Comparison of ENCODE assay signal across 9 cellular contexts in genomic region chr15:40941078-40941527, GRCh38. TPM values are rescaled to one million over a fixed set of nuclear protein-coding genes. Genes with fewer than 3 reads are reported as not detected.
A peak's percentile ranks its signal among the peaks of the same experiment; 100 is the strongest.
DNase-seq lines count a peak whose midpoint lies in the region; ATAC-seq and TF ChIP-seq lines count a peak whose summit lies in the region.
"Had no signal": no experiment of that assay in that cellular context is flagged by ENCODE, and none has a peak within 500 bp of the region (broad histone marks: within the 10 kb centered on the region; RNA-seq: fewer than 3 reads in every experiment).

No MANE protein-coding gene starts in this region.

- H3K27ac ChIP-seq in iPS-18a (ENCODE audit: low read length), result no peak overlapping the region
- H3K27ac ChIP-seq in substantia nigra (ENCODE audit: low read depth, low read length, poor library complexity, severe bottlenecking), result peak overlapping the region; percentile 45

- CTCF ChIA-PET in activated CD4-positive, alpha-beta T cell treated with anti-CD3 and anti-CD28 coated beads for 36 hours (lab: Charles Lee), result interaction anchor here (0.6 to 5.2 kb wide), 28 partner anchors 11 to 289 kb away, joined by 3 to 66 read pairs (median 4); partner anchors contain the start of genes CHAC1, DLL4 and VPS18
- CTCF ChIA-PET in activated CD8-positive, alpha-beta T cell treated with anti-CD3 and anti-CD28 coated beads, Interleukin-2, amount 10 ng/mL, durations not matched to agents 7 days and 5 days (lab: Charles Lee), result interaction anchor here (0.7 to 5.2 kb wide), 32 partner anchors 12 to 525 kb away, joined by 3 to 97 read pairs (median 4); partner anchors contain the start of genes CHAC1, CHP1, DLL4 and EXD1

- no peaks in the 10 kb centered on the region for H3K9me3 Mint-ChIP-seq in activated CD4-positive, alpha-beta T cell treated with anti-CD3 and anti-CD28 coated beads for 36 hours (ENCODE audit: low read depth)
- no peaks in the 10 kb centered on the region for H3K9me3 Mint-ChIP-seq in activated CD8-positive, alpha-beta T cell treated with anti-CD3 and anti-CD28 coated beads, Interleukin-2, amount 10 ng/mL, durations not matched to agents 7 days and 5 days (ENCODE audit: insufficient read depth)

- DNase-seq in activated CD4-positive, alpha-beta T cell treated with anti-CD3 and anti-CD28 coated beads for 36 hours, result no peak
- no peak for DNase-seq in activated CD4-positive, alpha-beta T cell treated with anti-CD3 and anti-CD28 coated beads, Interleukin-2, amount 50 U/mL, for 48 hours
- no peak for DNase-seq in activated CD8-positive, alpha-beta T cell treated with anti-CD3 and anti-CD28 coated beads, Interleukin-2, amount 10 ng/mL, durations not matched to agents 7 days and 5 days
- DNase-seq in substantia nigra (lab: John Stamatoyannopoulos, UW) (peak in 2 of 49 donors; percentile 26 to 35), omental fat pad (ENCODE audit: low spot score) (no peak), DMS153 treated with DMSO at 0.1 percent for 48 hours (lab: John Stamatoyannopoulos, UW; ENCODE audit: unreplicated experiment) (no peak)

- H3K36me3 Mint-ChIP-seq in activated CD4-positive, alpha-beta T cell treated with anti-CD3 and anti-CD28 coated beads for 36 hours (ENCODE audit: low read depth), result no peaks in the 10 kb centered on the region
- H3K36me3 Mint-ChIP-seq in activated CD8-positive, alpha-beta T cell treated with anti-CD3 and anti-CD28 coated beads, Interleukin-2, amount 10 ng/mL, durations not matched to agents 7 days and 5 days (ENCODE audit: low read depth), result no peaks in the 10 kb centered on the region

- peak overlapping the region; percentile 92 for H3K27ac Mint-ChIP-seq in activated CD4-positive, alpha-beta T cell treated with anti-CD3 and anti-CD28 coated beads for 36 hours
- H3K27ac Mint-ChIP-seq in activated CD8-positive, alpha-beta T cell treated with anti-CD3 and anti-CD28 coated beads, Interleukin-2, amount 10 ng/mL, durations not matched to agents 7 days and 5 days, result no peak overlapping the region

- H3K36me3 ChIP-seq in iPS-18a (ENCODE audit: control insufficient read depth, low read depth, low read length), result no peaks in the 10 kb centered on the region

- H3K4me1 ChIP-seq in iPS-18a (ENCODE audit: control insufficient read depth, low read depth, low read length), result peaks cover 17% of the 10 kb centered on the region

- H3K4me3 ChIP-seq in iPS-18a (ENCODE audit: low read length), result peak overlapping the region; percentile 51

- intact Hi-C loops in activated CD4-positive, alpha-beta T cell treated with anti-CD3 and anti-CD28 coated beads for 36 hours (cut with DNase I, micrococcal nuclease), result loop anchor here in 1 of 2 experiments (1.0 kb wide), 1 partner anchor 47 kb away; the partner anchor contains the start of gene VPS18

- H3K9ac ChIP-seq in iPS-18a (ENCODE audit: low read length), result peak overlapping the region; percentile 59

- peaks cover 30% of the 10 kb centered on the region for H3K27me3 ChIP-seq in iPS-18a (ENCODE audit: control insufficient read depth, insufficient read depth, low read length)

- H3K9me3 ChIP-seq in iPS-18a (ENCODE audit: control insufficient read depth, low read depth, low read length), result no peaks in the 10 kb centered on the region

- H3K27me3 Mint-ChIP-seq in activated CD4-positive, alpha-beta T cell treated with anti-CD3 and anti-CD28 coated beads for 36 hours, result no peaks in the 10 kb centered on the region
- no peaks in the 10 kb centered on the region for H3K27me3 Mint-ChIP-seq in activated CD8-positive, alpha-beta T cell treated with anti-CD3 and anti-CD28 coated beads, Interleukin-2, amount 10 ng/mL, durations not matched to agents 7 days and 5 days (ENCODE audit: low read depth)

- peaks cover 36% of the 10 kb centered on the region for H3K4me1 Mint-ChIP-seq in activated CD4-positive, alpha-beta T cell treated with anti-CD3 and anti-CD28 coated beads for 36 hours
- H3K4me1 Mint-ChIP-seq in activated CD8-positive, alpha-beta T cell treated with anti-CD3 and anti-CD28 coated beads, Interleukin-2, amount 10 ng/mL, durations not matched to agents 7 days and 5 days (ENCODE audit: low read depth), result peaks cover 41% of the 10 kb centered on the region

- no peak for ATAC-seq in activated CD4-positive, alpha-beta T cell treated with anti-CD3 and anti-CD28 coated beads for 36 hours
- ATAC-seq in activated CD8-positive, alpha-beta T cell treated with anti-CD3 and anti-CD28 coated beads, Interleukin-2, amount 10 ng/mL, durations not matched to agents 7 days and 5 days, result no peak
- ATAC-seq in omental fat pad (ENCODE audit: low FRiP score) (no peak), HG03521 (IDR thresholded peaks at IDR 0.05; ENCODE audit: unreplicated experiment) (no peak)

- H3K4me3 Mint-ChIP-seq in activated CD4-positive, alpha-beta T cell treated with anti-CD3 and anti-CD28 coated beads for 36 hours, result peak overlapping the region; percentile 65
- peak overlapping the region; percentile 22 for H3K4me3 Mint-ChIP-seq in activated CD8-positive, alpha-beta T cell treated with anti-CD3 and anti-CD28 coated beads, Interleukin-2, amount 10 ng/mL, durations not matched to agents 7 days and 5 days

- TF ChIP-seq CTCF in omental fat pad (IDR thresholded peaks at IDR 0.05), result no peak

- POLR2A ChIA-PET in activated CD4-positive, alpha-beta T cell treated with anti-CD3 and anti-CD28 coated beads for 36 hours (lab: Charles Lee), result interaction anchor here (0.6 to 3.6 kb wide), 5 partner anchors 11 to 107 kb away, joined by 3 to 19 read pairs (median 4); partner anchors contain the start of gene CHAC1
- POLR2A ChIA-PET in activated CD8-positive, alpha-beta T cell treated with anti-CD3 and anti-CD28 coated beads, Interleukin-2, amount 10 ng/mL, durations not matched to agents 7 days and 5 days (lab: Charles Lee), result interaction anchor here (0.5 to 2.8 kb wide), 6 partner anchors 11 to 392 kb away, joined by 3 to 21 read pairs (median 4); partner anchors contain the start of genes CHAC1 and NUSAP1

RNA-seq across cellular contexts. Expression of gene DLL4, which starts 12.0 kb away (rescaled TPM):
- under 1 TPM; 0.18 to 0.30 TPM for total RNA-seq in activated CD4-positive, alpha-beta T cell treated with anti-CD3 and anti-CD28 coated beads for 36 hours
- total RNA-seq in activated CD8-positive, alpha-beta T cell treated with anti-CD3 and anti-CD28 coated beads, Interleukin-2, amount 10 ng/mL, durations not matched to agents 7 days and 5 days, result not detected
- 10 to 100 TPM in 2 of 4 donors, 1 to 10 TPM in 2; 5.8 to 27.6 (median 10.1) TPM for total RNA-seq in omental fat pad
- total RNA-seq: T-helper 1 cell treated with Interleukin-12 subunit alpha and Interleukin-12 subunit beta and Interleukin-4 antibody, amounts not matched to agents 30 ng/mL and 1 ng/mL, for 36 hours had no signal

RNA-seq across cellular contexts. Expression of gene CHAC1, which starts 12.2 kb away (rescaled TPM):
- total RNA-seq in activated CD4-positive, alpha-beta T cell treated with anti-CD3 and anti-CD28 coated beads for 36 hours, result 10 to 100 TPM; 31.1 to 32.2 TPM
- total RNA-seq in activated CD8-positive, alpha-beta T cell treated with anti-CD3 and anti-CD28 coated beads, Interleukin-2, amount 10 ng/mL, durations not matched to agents 7 days and 5 days, result 1 to 10 TPM; 8.3 to 8.9 TPM
- 10 to 100 TPM in 2 of 4 donors, 1 to 10 TPM in 1, under 1 TPM in 1; 0.63 to 63.6 (median 13.4) TPM for total RNA-seq in omental fat pad

RNA-seq across cellular contexts. Expression of gene VPS18, which starts 46.9 kb away (rescaled TPM):
- 1 to 10 TPM; 6.2 TPM for total RNA-seq in activated CD4-positive, alpha-beta T cell treated with anti-CD3 and anti-CD28 coated beads for 36 hours
- total RNA-seq in activated CD8-positive, alpha-beta T cell treated with anti-CD3 and anti-CD28 coated beads, Interleukin-2, amount 10 ng/mL, durations not matched to agents 7 days and 5 days, result 10 to 100 TPM; 17.8 to 18.4 TPM
- total RNA-seq in omental fat pad, result 10 to 100 TPM; 25.2 to 32.9 (median 28.9) TPM

Comparison
In these comparisons a context has a peak if more than half of its experiments do, and no peak if none do; other contexts are left out.
1. RNA of gene DLL4, which starts 12.0 kb away (total RNA-seq): 5.8 to 27.6 TPM in omental fat pad; 0.18 to 0.30 TPM in activated CD4-positive, alpha-beta T cell treated with anti-CD3 and anti-CD28 coated beads for 36 hours and not detected in activated CD8-positive, alpha-beta T cell treated with anti-CD3 and anti-CD28 coated beads, Interleukin-2, amount 10 ng/mL, durations not matched to agents 7 days and 5 days; every median in the first group is over 4 times any median in the second.